In the genomic region with DNA sequence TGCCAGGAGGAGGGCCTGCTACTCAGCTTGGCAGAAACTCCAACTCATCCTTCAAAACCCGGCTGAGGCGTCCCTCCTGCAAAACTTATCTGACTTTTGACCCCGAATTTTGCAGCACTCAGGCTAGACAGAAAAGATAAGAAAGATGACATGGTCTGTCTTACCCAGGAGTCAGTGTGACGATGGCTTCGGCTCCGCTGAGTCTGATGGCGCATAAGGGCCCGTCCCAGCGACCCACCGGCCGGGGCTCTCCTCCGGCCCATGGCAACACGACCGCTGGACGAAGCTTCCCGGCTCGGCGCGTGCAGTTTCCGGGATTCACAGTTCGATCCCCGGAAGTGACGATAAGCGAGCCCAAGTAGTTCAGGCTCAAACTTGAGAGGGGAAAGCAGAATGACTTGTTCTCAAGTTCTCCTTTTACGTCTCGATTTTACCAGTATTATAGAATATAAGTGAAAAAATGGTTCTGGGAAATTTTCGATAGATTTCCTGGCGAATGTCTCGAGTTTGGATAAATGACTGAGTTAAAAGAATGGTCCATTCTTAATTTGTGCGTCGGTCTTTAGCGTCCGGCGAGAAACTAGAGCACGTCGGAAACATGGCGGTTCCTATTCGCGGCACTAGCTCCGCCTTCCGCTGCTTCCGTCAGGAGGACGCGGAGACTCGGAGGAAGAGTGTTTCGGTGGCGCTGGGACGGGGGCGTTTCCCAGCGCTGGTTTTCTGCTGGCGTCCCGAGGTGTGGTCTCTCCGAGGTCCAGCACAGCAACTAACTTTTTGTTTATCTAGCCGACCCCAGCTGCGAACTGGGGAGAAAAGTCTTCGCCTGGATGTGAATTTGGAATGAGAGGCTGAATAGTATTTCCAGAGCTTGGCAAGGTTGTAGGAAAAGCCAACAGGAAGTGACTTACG, we compare ENCODE assay signal across 8 cellular contexts. TPM values are rescaled to one million over a fixed set of nuclear protein-coding genes. Genes with fewer than 3 reads are reported as not detected.
DNase-seq lines count a peak whose midpoint lies in the region; ATAC-seq and TF ChIP-seq lines count a peak whose summit lies in the region.

A gene (minus strand): TSS at position 292 of the 909 bp plus-strand sequence. CDS start 29 bp downstream, at position 263.

- ATAC-seq in DND-41 (ENCODE audit: insufficient read depth, low read depth), result peak; percentile 96
- ATAC-seq in naive B cell (ENCODE audit: low read depth in 2 of 2), result peak; percentile 90 to 91
- peak; percentile 95 for ATAC-seq in stimulated activated memory B cell treated with anti-CD40 and anti-IgM and Interleukin-4, amounts not matched to agents 10 μg/mL and 1 μg/mL and 100 μg/mL, for 72 hours

- H3F3A ChIP-seq in GM23248 (ENCODE audit: insufficient read depth), result peaks cover 25% of the 10 kb centered on the region

- no peaks in the 10 kb centered on the region for H3K9me3 Mint-ChIP-seq in naive B cell
- H3K9me3 Mint-ChIP-seq in stimulated activated memory B cell treated with anti-CD40 and anti-IgM and Interleukin-4, amounts not matched to agents 10 μg/mL and 1 μg/mL and 100 μg/mL, for 72 hours, result no peaks in the 10 kb centered on the region

- H3K4me2 ChIP-seq in DND-41 (ENCODE audit: insufficient read depth, low read length) (peak within 1 kb of the TSS; percentile 99), GM23248 (ENCODE audit: unreplicated experiment) (peak within 1 kb of the TSS; percentile 95)

- peak within 1 kb of the TSS; percentile 65 for H3K9ac ChIP-seq in DND-41 (ENCODE audit: low read depth, low read length)
- H3K9ac ChIP-seq in GM23248, result peak within 1 kb of the TSS; percentile 95

- H4K20me1 ChIP-seq in DND-41 (ENCODE audit: insufficient read depth, low read length), result peaks cover 14% of the 10 kb centered on the region
- no peaks in the 10 kb centered on the region for H4K20me1 ChIP-seq in GM23248 (ENCODE audit: insufficient read depth)

- no peak for TF ChIP-seq CTCF in DND-41 (IDR thresholded peaks at IDR 0.05; ENCODE audit: borderline replicate concordance, extremely low read depth, low read length, poor library complexity, severe bottlenecking)

- H3K4me3 Mint-ChIP-seq in naive B cell, result peak within 1 kb of the TSS; percentile 97 to 99 (median 99)
- H3K4me3 Mint-ChIP-seq in stimulated activated memory B cell treated with anti-CD40 and anti-IgM and Interleukin-4, amounts not matched to agents 10 μg/mL and 1 μg/mL and 100 μg/mL, for 72 hours, result peak within 1 kb of the TSS; percentile 100

- H3K36me3 ChIP-seq in DND-41 (ENCODE audit: insufficient read depth, low read length) (peaks cover 21% of the 10 kb centered on the region), GM23248 (ENCODE audit: low read depth) (peaks cover 5% of the 10 kb centered on the region)

- H3K4me3 ChIP-seq in DND-41 (ENCODE audit: low read depth in 1 of 2, low read length in 2 of 2) (peak within 1 kb of the TSS; percentile 64 to 68), GM23248 (peak within 1 kb of the TSS; percentile 98)

- DNase-seq in DND-41 (peak; percentile 90), GM23248 (peak; percentile 98), LHCN-M2 (ENCODE audit: low read depth) (peak; percentile 95), RPMI8226 (peak; percentile 98), fibroblast of gingiva (ENCODE audit: low read depth) (peak; percentile 95), naive B cell (peak; percentile 85)
- peak; percentile 75 to 82 for DNase-seq in activated T-helper 1 cell treated with anti-CD3 and anti-CD28 coated beads, Interleukin-2, amount 50 U/mL, for 16 hours (ENCODE audit: low read depth in 1 of 2, low spot score in 1 of 2)

- H3K4me1 ChIP-seq in DND-41 (ENCODE audit: insufficient read depth, low read length) (peaks cover 24% of the 10 kb centered on the region), GM23248 (ENCODE audit: insufficient read depth) (peaks cover 23% of the 10 kb centered on the region)

- no peaks in the 10 kb centered on the region for H3K27me3 ChIP-seq in DND-41 (ENCODE audit: insufficient read depth, low read length, poor library complexity)
- no peaks in the 10 kb centered on the region for H3K27me3 ChIP-seq in GM23248 (replicated peaks; ENCODE audit: insufficient read depth)

- H3K36me3 Mint-ChIP-seq in naive B cell, result peaks cover 5 to 13% of the 10 kb centered on the region in 2 donors
- H3K36me3 Mint-ChIP-seq in stimulated activated memory B cell treated with anti-CD40 and anti-IgM and Interleukin-4, amounts not matched to agents 10 μg/mL and 1 μg/mL and 100 μg/mL, for 72 hours, result peaks cover 25% of the 10 kb centered on the region

- peaks cover 18 to 37% (median 22%) of the 10 kb centered on the region in 3 donors for H3K4me1 Mint-ChIP-seq in naive B cell
- H3K4me1 Mint-ChIP-seq in stimulated activated memory B cell treated with anti-CD40 and anti-IgM and Interleukin-4, amounts not matched to agents 10 μg/mL and 1 μg/mL and 100 μg/mL, for 72 hours, result peaks cover 36% of the 10 kb centered on the region

- peak within 1 kb of the TSS; percentile 92 for H2AFZ ChIP-seq in DND-41 (ENCODE audit: low read depth, low read length)
- H2AFZ ChIP-seq in GM23248, result peak within 1 kb of the TSS; percentile 90

- H3K9me3 ChIP-seq in DND-41 (ENCODE audit: insufficient read depth, low read length, severe bottlenecking) (no peaks in the 10 kb centered on the region), GM23248 (ENCODE audit: low read depth) (no peaks in the 10 kb centered on the region)

- 0 to 1% methylated on average over 56 to 57 of the region's 57 CpGs for WGBS in GM23248 (ENCODE audit: low coverage in 1 of 2, low lambda C conversion rate in 2 of 2, missing lambda C conversion rate in 2 of 2), 2 experiments

- H3K27ac ChIP-seq in DND-41 (ENCODE audit: low read length) (peak within 1 kb of the TSS; percentile 93), GM23248 (peak within 1 kb of the TSS; percentile 94)

- in situ Hi-C loops in GM23248 (cut with MboI), result no loop called here

- peaks cover 45% of the 10 kb centered on the region for H3K79me2 ChIP-seq in DND-41 (ENCODE audit: insufficient read depth, low read length)
- H3K79me2 ChIP-seq in GM23248 (ENCODE audit: insufficient read depth), result peaks cover 46% of the 10 kb centered on the region

- H3K27ac Mint-ChIP-seq in naive B cell, result peak within 1 kb of the TSS; percentile 99
- H3K27ac Mint-ChIP-seq in stimulated activated memory B cell treated with anti-CD40 and anti-IgM and Interleukin-4, amounts not matched to agents 10 μg/mL and 1 μg/mL and 100 μg/mL, for 72 hours, result peak within 1 kb of the TSS; percentile 99

- H3K9me2 ChIP-seq in GM23248 (ENCODE audit: insufficient read depth), result no peaks in the 10 kb centered on the region

- H3K27me3 Mint-ChIP-seq in naive B cell, result peaks cover 0 to 12% (median 8%) of the 10 kb centered on the region in 3 donors
- no peaks in the 10 kb centered on the region for H3K27me3 Mint-ChIP-seq in stimulated activated memory B cell treated with anti-CD40 and anti-IgM and Interleukin-4, amounts not matched to agents 10 μg/mL and 1 μg/mL and 100 μg/mL, for 72 hours

RNA-seq across cellular contexts. Expression of the gene that starts here (rescaled TPM):
- total RNA-seq in GM23248 (2014; rRNA removed; shearing (Covaris generic)), result 27.2 and 36.5 TPM in 2 replicates
- polyA plus RNA-seq in GM23248 (2016; fragmentation: Nextera tagmentation; extraction: Ambion mirVana) (26.9 and 31.1 TPM in 2 replicates), naive B cell (ENCODE audit: low read depth in 6 of 6) (10 to 100 TPM; 14.6 to 44.0 (median 21.1) TPM)
- 39.4 and 41.6 TPM in 2 replicates for total RNA-seq in LHCN-M2 (2014; rRNA removed)
- 17.8 TPM for polyA plus RNA-seq in LHCN-M2 (2012)

Comparison
In these comparisons a context has a peak if more than half of its experiments do, and no peak if none do; other contexts are left out.
1. Peak in every context shown above with its lines: DNase-seq, ATAC-seq, H3K4me3 ChIP-seq and H3K27ac ChIP-seq.